In the genomic region with DNA sequence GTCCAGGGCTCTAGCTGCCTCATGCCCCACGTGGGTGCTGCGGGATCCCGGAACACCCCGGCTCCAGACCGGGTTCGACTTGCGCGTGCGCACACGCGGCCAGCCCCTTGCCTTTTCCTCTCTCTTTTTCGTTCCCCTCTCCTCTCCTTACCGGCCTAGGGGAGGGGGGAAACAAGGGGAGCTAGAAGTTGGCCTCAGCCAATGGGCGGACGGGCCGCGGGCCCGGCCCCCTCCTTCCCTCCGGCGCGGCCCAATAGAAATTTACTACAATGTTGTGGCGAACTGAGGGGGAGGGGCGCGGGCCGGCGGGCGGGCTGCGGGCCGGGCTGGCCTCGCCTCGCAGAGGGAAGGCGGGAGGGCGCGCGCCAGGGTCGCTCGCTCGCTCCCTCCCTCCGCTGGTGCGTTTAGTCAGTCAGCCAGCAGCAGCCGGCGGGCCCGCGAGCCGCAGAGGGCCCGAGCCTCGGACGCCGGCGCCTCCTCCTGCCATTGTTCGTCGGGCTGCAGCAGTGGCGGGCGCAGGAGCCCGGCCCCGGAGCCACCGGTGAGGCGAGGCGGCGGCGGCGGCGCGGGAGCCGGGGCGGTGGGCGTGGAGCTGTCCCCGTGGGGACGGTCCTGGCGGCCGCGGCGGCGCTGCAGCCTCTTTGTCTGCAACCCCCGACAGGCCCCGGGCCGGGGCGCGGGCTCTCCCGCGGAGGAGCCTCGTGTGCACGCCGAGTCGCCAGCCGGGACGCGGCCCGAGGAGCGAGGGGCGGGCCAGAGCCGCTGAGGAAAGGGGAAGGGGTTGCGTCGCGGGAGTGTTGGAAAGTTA, we compare ENCODE assay signal across 1 cellular context.
A peak's percentile ranks its signal among the peaks of the same experiment; 100 is the strongest.
TF ChIP-seq lines count a peak whose summit lies in the region.

EPB41 (plus strand) TSS at position 342 of the 808 bp plus-strand sequence. CDS start 72,869 bp downstream, outside the sequence.

TF ChIP-seq in SK-N-SH, 30 proteins besides CTCF, POLR2A, EP300 and RAD21 (continued from another document):
- no peak for TF ChIP-seq ZBTB33 (IDR thresholded peaks at IDR 0.05; ENCODE audit: borderline replicate concordance, low read depth)
- no peak for TF ChIP-seq TEAD4 (IDR thresholded peaks at IDR 0.05; ENCODE audit: borderline replicate concordance, insufficient read depth)
- no peak for TF ChIP-seq PBX3 (IDR thresholded peaks at IDR 0.05)
- TF ChIP-seq FOSL2 (IDR thresholded peaks at IDR 0.05; ENCODE audit: borderline replicate concordance, low read depth): no peak
- peak; percentile 47; the same call in 1 of the 2 replicates for TF ChIP-seq REST (IDR thresholded peaks at IDR 0.05; ENCODE audit: low read depth, low read length)
- TF ChIP-seq FOXM1 (IDR thresholded peaks at IDR 0.05; ENCODE audit: low read depth): no peak
- peak; percentile 48 for TF ChIP-seq CHD2 (IDR thresholded peaks at IDR 0.05; ENCODE audit: low read length, partially characterized antibody)
- peak; percentile 93 for TF ChIP-seq MXI1 (IDR thresholded peaks at IDR 0.05; ENCODE audit: low read depth, low read length)
- peak; percentile 77 for TF ChIP-seq NRF1 (IDR thresholded peaks at IDR 0.05; ENCODE audit: low read depth, low read length)
- TF ChIP-seq EZH2phosphoT487 (IDR thresholded peaks at IDR 0.05; ENCODE audit: borderline replicate concordance, low read depth): no peak
- TF ChIP-seq RFX5 (IDR thresholded peaks at IDR 0.05; ENCODE audit: low read length): peak; percentile 64; the same call in 1 of the 2 replicates
- no peak for TF ChIP-seq RCOR1 (IDR thresholded peaks at IDR 0.05; ENCODE audit: low read length)
- TF ChIP-seq RXRA (IDR thresholded peaks at IDR 0.05; ENCODE audit: borderline replicate concordance, low read depth): no peak
- no peak for TF ChIP-seq GATA2 (CRISPR knock-in tag; IDR thresholded peaks at IDR 0.05)
- no peak for TF ChIP-seq YY1 (IDR thresholded peaks at IDR 0.05; ENCODE audit: low read depth)
- TF ChIP-seq, protein P1, sequence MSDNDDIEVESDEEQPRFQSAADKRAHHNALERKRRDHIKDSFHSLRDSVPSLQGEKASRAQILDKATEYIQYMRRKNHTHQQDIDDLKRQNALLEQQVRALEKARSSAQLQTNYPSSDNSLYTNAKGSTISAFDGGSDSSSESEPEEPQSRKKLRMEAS (IDR thresholded peaks at IDR 0.05; ENCODE audit: low read depth): peak; percentile 85
- TF ChIP-seq SMC3 (IDR thresholded peaks at IDR 0.05; ENCODE audit: low read depth, low read length): no peak
